In genomic region chr16:75148311-75149195, GRCh38 we compare ENCODE assay signal across 8 cellular contexts. TPM values are rescaled to one million over a fixed set of nuclear protein-coding genes. Genes with fewer than 3 reads are reported as not detected.
DNase-seq lines count a peak whose midpoint lies in the region; ATAC-seq and TF ChIP-seq lines count a peak whose summit lies in the region.

TSS of gene ZFP1 (plus strand) at chr16:75148524. CDS start at chr16:75152952, 4,428 bp downstream.

- H3K27me3 ChIP-seq in fibroblast of lung (ENCODE audit: control insufficient read depth, insufficient read depth, low read length): peaks cover 3% of the 10 kb centered on the region
- no peaks in the 10 kb centered on the region for H3K27me3 ChIP-seq in naive thymus-derived CD4-positive, alpha-beta T cell (ENCODE audit: control insufficient read depth in 2 of 2, insufficient read depth in 2 of 2, low read length in 2 of 2)

- H3K4me3 ChIP-seq in LNCaP clone FGC (ENCODE audit: low read depth, low read length): peak within 1 kb of the TSS; percentile 86
- H3K4me3 ChIP-seq in fibroblast of lung (replicated peaks in 1 of 4; ENCODE audit: control extremely low read depth in 1 of 4, insufficient read depth in 1 of 4, low read depth in 3 of 4, low read length in 4 of 4): peak within 1 kb of the TSS; percentile 75 to 99 (median 85)
- H3K4me3 ChIP-seq in naive thymus-derived CD4-positive, alpha-beta T cell (ENCODE audit: low read length): peak within 1 kb of the TSS; percentile 98

- H3K27me3 Mint-ChIP-seq in activated T-helper 1 cell treated with anti-CD3 and anti-CD28 coated beads, Interleukin-12 subunit alpha, Interleukin-12 subunit beta, Interleukin-2, Interleukin-4 antibody, amounts not matched to agents 30 ng/mL and 10 ng/mL and 1 ng/mL, durations not matched to agents 14 hours and 24 hours and 36 hours (ENCODE audit: insufficient read depth): no peaks in the 10 kb centered on the region
- no peaks in the 10 kb centered on the region for H3K27me3 Mint-ChIP-seq in naive thymus-derived CD4-positive, alpha-beta T cell
- no peaks in the 10 kb centered on the region for H3K27me3 Mint-ChIP-seq in stimulated activated memory B cell treated with anti-CD40 and anti-IgM and Interleukin-4, amounts not matched to agents 10 μg/mL and 1 μg/mL and 100 μg/mL, for 72 hours

- CTCF ChIA-PET in naive thymus-derived CD4-positive, alpha-beta T cell (lab: Charles Lee): no interaction called here

- H3K4me3 Mint-ChIP-seq in activated T-helper 1 cell treated with anti-CD3 and anti-CD28 coated beads, Interleukin-12 subunit alpha, Interleukin-12 subunit beta, Interleukin-2, Interleukin-4 antibody, amounts not matched to agents 30 ng/mL and 10 ng/mL and 1 ng/mL, durations not matched to agents 14 hours and 24 hours and 36 hours: peak within 1 kb of the TSS; percentile 90
- H3K4me3 Mint-ChIP-seq in naive thymus-derived CD4-positive, alpha-beta T cell: peak within 1 kb of the TSS; percentile 85 to 92 (median 89)
- peak within 1 kb of the TSS; percentile 83 for H3K4me3 Mint-ChIP-seq in stimulated activated memory B cell treated with anti-CD40 and anti-IgM and Interleukin-4, amounts not matched to agents 10 μg/mL and 1 μg/mL and 100 μg/mL, for 72 hours

- H3K36me3 Mint-ChIP-seq in activated T-helper 1 cell treated with anti-CD3 and anti-CD28 coated beads, Interleukin-12 subunit alpha, Interleukin-12 subunit beta, Interleukin-2, Interleukin-4 antibody, amounts not matched to agents 30 ng/mL and 10 ng/mL and 1 ng/mL, durations not matched to agents 14 hours and 24 hours and 36 hours (ENCODE audit: low read depth): peaks cover 25% of the 10 kb centered on the region
- H3K36me3 Mint-ChIP-seq in naive thymus-derived CD4-positive, alpha-beta T cell: peaks cover 16 to 31% (median 31%) of the 10 kb centered on the region in 5 donors
- H3K36me3 Mint-ChIP-seq in stimulated activated memory B cell treated with anti-CD40 and anti-IgM and Interleukin-4, amounts not matched to agents 10 μg/mL and 1 μg/mL and 100 μg/mL, for 72 hours: peaks cover 29% of the 10 kb centered on the region

- peaks cover 29% of the 10 kb centered on the region for H3K4me1 Mint-ChIP-seq in activated T-helper 1 cell treated with anti-CD3 and anti-CD28 coated beads, Interleukin-12 subunit alpha, Interleukin-12 subunit beta, Interleukin-2, Interleukin-4 antibody, amounts not matched to agents 30 ng/mL and 10 ng/mL and 1 ng/mL, durations not matched to agents 14 hours and 24 hours and 36 hours (ENCODE audit: low read depth)
- peaks cover 13 to 31% (median 27%) of the 10 kb centered on the region in 7 donors for H3K4me1 Mint-ChIP-seq in naive thymus-derived CD4-positive, alpha-beta T cell
- H3K4me1 Mint-ChIP-seq in stimulated activated memory B cell treated with anti-CD40 and anti-IgM and Interleukin-4, amounts not matched to agents 10 μg/mL and 1 μg/mL and 100 μg/mL, for 72 hours: peaks cover 38% of the 10 kb centered on the region

- DNase-seq in EL (peak; percentile 92), H4 (ENCODE audit: low spot score) (peak; percentile 86), LNCaP clone FGC (ENCODE audit: low read depth) (peak; percentile 71), RPMI8226 (peak; percentile 97), fibroblast of lung (ENCODE audit: low read depth in 2 of 2) (peak; percentile 85 to 93)
- DNase-seq in activated T-helper 1 cell treated with anti-CD3 and anti-CD28 coated beads, Interleukin-12 subunit alpha, Interleukin-12 subunit beta, Interleukin-2, Interleukin-4 antibody, amounts not matched to agents 30 ng/mL and 10 ng/mL and 1 ng/mL, durations not matched to agents 14 hours and 24 hours and 36 hours (ENCODE audit: low spot score): peak; percentile 90
- DNase-seq in naive thymus-derived CD4-positive, alpha-beta T cell: peak; percentile 91 to 98 (median 95)

- intact Hi-C loops in activated T-helper 1 cell treated with anti-CD3 and anti-CD28 coated beads, Interleukin-12 subunit alpha, Interleukin-12 subunit beta, Interleukin-2, Interleukin-4 antibody, amounts not matched to agents 30 ng/mL and 10 ng/mL and 1 ng/mL, durations not matched to agents 14 hours and 24 hours and 36 hours (cut with micrococcal nuclease): loop anchor here (1.0 to 2.0 kb wide), 9 partner anchors 37 to 541 kb away; partner anchors contain the start of genes CFDP1, GLG1, KARS1 and MLKL
- intact Hi-C loops in naive thymus-derived CD4-positive, alpha-beta T cell (cut with micrococcal nuclease): loop anchor here (1.0 to 10.0 kb wide), 19 partner anchors 37 to 542 kb away; partner anchors contain the start of genes ADAT1 (in 2 of the 2), CFDP1 (in 2 of the 2), GLG1 (in 2 of the 2) and TMEM231 (in 2 of the 2)

- no peaks in the 10 kb centered on the region for H3K9me3 ChIP-seq in fibroblast of lung (ENCODE audit: control insufficient read depth, insufficient read depth, low read depth, low read length)
- peaks cover 0 to 8% (median 0%) of the 10 kb centered on the region in 3 experiments for H3K9me3 ChIP-seq in naive thymus-derived CD4-positive, alpha-beta T cell (ENCODE audit: control insufficient read depth in 2 of 3, low read length in 3 of 3)

- H3K27ac ChIP-seq in fibroblast of lung (ENCODE audit: insufficient read depth, low read length): peak within 1 kb of the TSS; percentile 74
- H3K27ac ChIP-seq in naive thymus-derived CD4-positive, alpha-beta T cell (ENCODE audit: low read depth, low read length): peak within 1 kb of the TSS; percentile 89

- TF ChIP-seq CTCF in LNCaP clone FGC (IDR thresholded peaks at IDR 0.05; ENCODE audit: control insufficient read depth, extremely low read depth, insufficient read depth) (no peak), fibroblast of lung (conservative IDR thresholded peaks at IDR 0.05 in 1 of 2, IDR thresholded peaks at IDR 0.05 in 1 of 2; ENCODE audit: low read depth in 1 of 2, low read length in 2 of 2) (no peak)

- POLR2A ChIA-PET in naive thymus-derived CD4-positive, alpha-beta T cell (lab: Charles Lee): no interaction called here

- H3K9me3 Mint-ChIP-seq in activated T-helper 1 cell treated with anti-CD3 and anti-CD28 coated beads, Interleukin-12 subunit alpha, Interleukin-12 subunit beta, Interleukin-2, Interleukin-4 antibody, amounts not matched to agents 30 ng/mL and 10 ng/mL and 1 ng/mL, durations not matched to agents 14 hours and 24 hours and 36 hours: peaks cover 28% of the 10 kb centered on the region
- peaks cover 8 to 28% (median 18%) of the 10 kb centered on the region in 11 donors for H3K9me3 Mint-ChIP-seq in naive thymus-derived CD4-positive, alpha-beta T cell
- peaks cover 14% of the 10 kb centered on the region for H3K9me3 Mint-ChIP-seq in stimulated activated memory B cell treated with anti-CD40 and anti-IgM and Interleukin-4, amounts not matched to agents 10 μg/mL and 1 μg/mL and 100 μg/mL, for 72 hours

- H2AFZ ChIP-seq in fibroblast of lung (ENCODE audit: low read length): peak within 1 kb of the TSS; percentile 96

- peak within 1 kb of the TSS; percentile 84 for H3K27ac Mint-ChIP-seq in activated T-helper 1 cell treated with anti-CD3 and anti-CD28 coated beads, Interleukin-12 subunit alpha, Interleukin-12 subunit beta, Interleukin-2, Interleukin-4 antibody, amounts not matched to agents 30 ng/mL and 10 ng/mL and 1 ng/mL, durations not matched to agents 14 hours and 24 hours and 36 hours
- peak within 1 kb of the TSS; percentile 66 to 90 (median 86) for H3K27ac Mint-ChIP-seq in naive thymus-derived CD4-positive, alpha-beta T cell
- H3K27ac Mint-ChIP-seq in stimulated activated memory B cell treated with anti-CD40 and anti-IgM and Interleukin-4, amounts not matched to agents 10 μg/mL and 1 μg/mL and 100 μg/mL, for 72 hours: peak within 1 kb of the TSS; percentile 78

- H3K4me2 ChIP-seq in fibroblast of lung (ENCODE audit: extremely low read depth, insufficient read depth, low read length): peak within 1 kb of the TSS; percentile 81

- H3K9ac ChIP-seq in fibroblast of lung (ENCODE audit: insufficient read depth, low read length): peak within 1 kb of the TSS; percentile 91

- peak; percentile 93 for ATAC-seq in naive thymus-derived CD4-positive, alpha-beta T cell
- ATAC-seq in stimulated activated memory B cell treated with anti-CD40 and anti-IgM and Interleukin-4, amounts not matched to agents 10 μg/mL and 1 μg/mL and 100 μg/mL, for 72 hours: peak; percentile 92

- no peaks in the 10 kb centered on the region for H3K4me1 ChIP-seq in fibroblast of lung (ENCODE audit: control insufficient read depth, extremely low read depth, insufficient read depth, low read length)
- H3K4me1 ChIP-seq in naive thymus-derived CD4-positive, alpha-beta T cell (ENCODE audit: control insufficient read depth in 2 of 2, insufficient read depth in 2 of 2, low read length in 2 of 2): peaks cover 0 to 6% of the 10 kb centered on the region in 2 donors

- peaks cover 5% of the 10 kb centered on the region for H3K79me2 ChIP-seq in fibroblast of lung (ENCODE audit: control insufficient read depth, insufficient read depth, low read length)

- no peaks in the 10 kb centered on the region for H4K20me1 ChIP-seq in fibroblast of lung (ENCODE audit: control insufficient read depth, extremely low read depth, insufficient read depth, low read length)

- H3K36me3 ChIP-seq in fibroblast of lung (ENCODE audit: control insufficient read depth, insufficient read depth, low read length): no peaks in the 10 kb centered on the region
- peaks cover 0 to 10% (median 3%) of the 10 kb centered on the region in 3 experiments for H3K36me3 ChIP-seq in naive thymus-derived CD4-positive, alpha-beta T cell (ENCODE audit: control insufficient read depth in 2 of 3, insufficient read depth in 3 of 3, low read length in 3 of 3)

RNA-seq across cellular contexts. Expression of gene ZFP1, which starts in this region (rescaled TPM):
- total RNA-seq in H4 (2014; rRNA removed; shearing (Covaris generic)): 8.4 and 10.0 TPM in 2 replicates
- 12.3 and 14.6 TPM in 2 replicates for total RNA-seq in activated T-helper 1 cell treated with anti-CD3 and anti-CD28 coated beads, Interleukin-12 subunit alpha, Interleukin-12 subunit beta, Interleukin-2, Interleukin-4 antibody, amounts not matched to agents 30 ng/mL and 10 ng/mL and 1 ng/mL, durations not matched to agents 14 hours and 24 hours and 36 hours
- total RNA-seq in fibroblast of lung: 9.8 and 14.4 TPM in 2 replicates
- polyA plus RNA-seq in fibroblast of lung: 7.7 and 9.8 TPM in 2 replicates
- 8.2 and 8.3 TPM in 2 replicates for polyA plus RNA-seq in fibroblast of lung (2012)
- polyA minus RNA-seq in fibroblast of lung (ENCODE audit: low replicate concordance): 1.1 and 3.2 TPM in 2 replicates
- 10 to 100 TPM in 3 of 5 experiments, 1 to 10 TPM in 2; 8.6 to 13.4 (median 10.1) TPM for total RNA-seq in naive thymus-derived CD4-positive, alpha-beta T cell
- 10 to 100 TPM; 20.5 to 22.5 TPM for polyA plus RNA-seq in naive thymus-derived CD4-positive, alpha-beta T cell

Comparison
In these comparisons a context has a peak if more than half of its experiments do, and no peak if none do; other contexts are left out.
1. Peak in every context shown above with its lines: DNase-seq, ATAC-seq, H3K4me3 ChIP-seq and H3K27ac ChIP-seq.